In genomic region chr3:117252208-117252607, GRCh38 we compare ENCODE assay signal across 17 cellular contexts.
DNase-seq lines count a peak whose midpoint lies in the region; ATAC-seq and TF ChIP-seq lines count a peak whose summit lies in the region.
"Had no signal": no experiment of that assay in that cellular context is flagged by ENCODE, and none has a peak within 500 bp of the region (broad histone marks: within the 10 kb centered on the region; RNA-seq: fewer than 3 reads in every experiment).

No MANE protein-coding gene starts in this region.

- H3K27me3 Mint-ChIP-seq in activated T-helper 1 cell treated with anti-CD3 and anti-CD28 coated beads, Interleukin-12 subunit alpha, Interleukin-12 subunit beta, Interleukin-2, Interleukin-4 antibody, amounts not matched to agents 30 ng/mL and 10 ng/mL and 1 ng/mL, durations not matched to agents 14 hours and 24 hours and 36 hours (ENCODE audit: insufficient read depth), result no peaks in the 10 kb centered on the region
- H3K27me3 Mint-ChIP-seq: activated CD4-positive, alpha-beta memory T cell treated with anti-CD3 and anti-CD28 coated beads, Interleukin-2, amount 10 ng/mL, durations not matched to agents 7 days and 5 days had no signal

- no peaks in the 10 kb centered on the region for H3K4me1 ChIP-seq in left lung
- H3K4me1 ChIP-seq: stomach had no signal

- DNase-seq in DMS79 treated with DMSO at 0.1 percent for 48 hours (lab: John Stamatoyannopoulos, UW), result peak; percentile 89
- DNase-seq in LHCN-M2 (ENCODE audit: low read depth), result peak; percentile 7
- peak; percentile 12 for DNase-seq in dermis blood vessel endothelial cell
- no peak for DNase-seq in left lung
- DNase-seq in activated T-helper 1 cell treated with anti-CD3 and anti-CD28 coated beads, Interleukin-12 subunit alpha, Interleukin-12 subunit beta, Interleukin-2, Interleukin-4 antibody, amounts not matched to agents 30 ng/mL and 10 ng/mL and 1 ng/mL, durations not matched to agents 14 hours and 24 hours and 36 hours (ENCODE audit: low spot score), result no peak
- DNase-seq in activated naive CD4-positive, alpha-beta T cell (lab: John Stamatoyannopoulos, UW), result no peak
- no peak for DNase-seq in WERI-Rb-1
- DNase-seq: activated CD4-positive, alpha-beta memory T cell treated with anti-CD3 and anti-CD28 coated beads, Interleukin-2, amount 10 ng/mL, durations not matched to agents 7 days and 5 days; effector CD8-positive, alpha-beta T cell; glutamatergic neuron; islet precursor cell; MV-4-11; occipital lobe; stomach had no signal

- H3K9me3 Mint-ChIP-seq in activated T-helper 1 cell treated with anti-CD3 and anti-CD28 coated beads, Interleukin-12 subunit alpha, Interleukin-12 subunit beta, Interleukin-2, Interleukin-4 antibody, amounts not matched to agents 30 ng/mL and 10 ng/mL and 1 ng/mL, durations not matched to agents 14 hours and 24 hours and 36 hours, result no peaks in the 10 kb centered on the region

- intact Hi-C loops in left lung (cut with DNase I), result no loop called here
- intact Hi-C loops in activated T-helper 1 cell treated with anti-CD3 and anti-CD28 coated beads, Interleukin-12 subunit alpha, Interleukin-12 subunit beta, Interleukin-2, Interleukin-4 antibody, amounts not matched to agents 30 ng/mL and 10 ng/mL and 1 ng/mL, durations not matched to agents 14 hours and 24 hours and 36 hours (cut with micrococcal nuclease), result no loop called here

- no peaks in the 10 kb centered on the region for H3K36me3 Mint-ChIP-seq in activated T-helper 1 cell treated with anti-CD3 and anti-CD28 coated beads, Interleukin-12 subunit alpha, Interleukin-12 subunit beta, Interleukin-2, Interleukin-4 antibody, amounts not matched to agents 30 ng/mL and 10 ng/mL and 1 ng/mL, durations not matched to agents 14 hours and 24 hours and 36 hours (ENCODE audit: low read depth)

- H3K27ac Mint-ChIP-seq in activated T-helper 1 cell treated with anti-CD3 and anti-CD28 coated beads, Interleukin-12 subunit alpha, Interleukin-12 subunit beta, Interleukin-2, Interleukin-4 antibody, amounts not matched to agents 30 ng/mL and 10 ng/mL and 1 ng/mL, durations not matched to agents 14 hours and 24 hours and 36 hours, result no peak overlapping the region
- H3K27ac Mint-ChIP-seq: activated CD4-positive, alpha-beta memory T cell treated with anti-CD3 and anti-CD28 coated beads, Interleukin-2, amount 10 ng/mL, durations not matched to agents 7 days and 5 days had no signal

- H3K27me3 ChIP-seq in left lung, result no peaks in the 10 kb centered on the region
- H3K27me3 ChIP-seq in WERI-Rb-1 (ENCODE audit: insufficient read depth, low read depth, severe bottlenecking), result peaks cover 35% of the 10 kb centered on the region
- H3K27me3 ChIP-seq: SJSA1, stomach had no signal

- no peaks in the 10 kb centered on the region for H3K4me1 Mint-ChIP-seq in activated T-helper 1 cell treated with anti-CD3 and anti-CD28 coated beads, Interleukin-12 subunit alpha, Interleukin-12 subunit beta, Interleukin-2, Interleukin-4 antibody, amounts not matched to agents 30 ng/mL and 10 ng/mL and 1 ng/mL, durations not matched to agents 14 hours and 24 hours and 36 hours (ENCODE audit: low read depth)
- H3K4me1 Mint-ChIP-seq: activated CD4-positive, alpha-beta memory T cell treated with anti-CD3 and anti-CD28 coated beads, Interleukin-2, amount 10 ng/mL, durations not matched to agents 7 days and 5 days had no signal

- no peak for TF ChIP-seq CTCF in left lung (IDR thresholded peaks at IDR 0.05)
- TF ChIP-seq CTCF in WERI-Rb-1 (IDR thresholded peaks at IDR 0.05; ENCODE audit: low read depth, low read length), result no peak

- H3K4me3 Mint-ChIP-seq in activated T-helper 1 cell treated with anti-CD3 and anti-CD28 coated beads, Interleukin-12 subunit alpha, Interleukin-12 subunit beta, Interleukin-2, Interleukin-4 antibody, amounts not matched to agents 30 ng/mL and 10 ng/mL and 1 ng/mL, durations not matched to agents 14 hours and 24 hours and 36 hours, result no peak overlapping the region
- H3K4me3 Mint-ChIP-seq: activated CD4-positive, alpha-beta memory T cell treated with anti-CD3 and anti-CD28 coated beads, Interleukin-2, amount 10 ng/mL, durations not matched to agents 7 days and 5 days had no signal

- no peaks in the 10 kb centered on the region for H3K9me3 ChIP-seq in left lung
- no peaks in the 10 kb centered on the region for H3K9me3 ChIP-seq in WERI-Rb-1 (ENCODE audit: severe bottlenecking)
- H3K9me3 ChIP-seq: SJSA1, stomach had no signal

- H3K36me3 ChIP-seq in left lung (no peaks in the 10 kb centered on the region), WERI-Rb-1 (no peaks in the 10 kb centered on the region)
- H3K36me3 ChIP-seq: SJSA1, stomach had no signal

- peak; percentile 83 for ATAC-seq in left lung
- ATAC-seq in HG03280 (IDR thresholded peaks at IDR 0.05; ENCODE audit: unreplicated experiment), result no peak

- no peak overlapping the region for H3K4me3 ChIP-seq in left lung
- H3K4me3 ChIP-seq in WERI-Rb-1 (ENCODE audit: low read depth, low read length), result no peak overlapping the region
- H3K4me3 ChIP-seq: SJSA1, smooth muscle cell, stomach had no signal

- no peak overlapping the region for H3K27ac ChIP-seq in left lung
- no peak overlapping the region for H3K27ac ChIP-seq in WERI-Rb-1
- H3K27ac ChIP-seq: SJSA1, stomach had no signal

Comparison
In these comparisons a context has a peak if more than half of its experiments do, and no peak if none do; other contexts are left out.
1. DNase-seq: peak in DMS79 treated with DMSO at 0.1 percent for 48 hours (single experiment), LHCN-M2 (single experiment) and dermis blood vessel endothelial cell (single experiment); none in left lung (0 of 2), activated T-helper 1 cell treated with anti-CD3 and anti-CD28 coated beads, Interleukin-12 subunit alpha, Interleukin-12 subunit beta, Interleukin-2, Interleukin-4 antibody, amounts not matched to agents 30 ng/mL and 10 ng/mL and 1 ng/mL, durations not matched to agents 14 hours and 24 hours and 36 hours (single experiment), activated naive CD4-positive, alpha-beta T cell (0 of 4) and WERI-Rb-1 (single experiment).